In genomic region chr4:122900314-122900713, GRCh38 we compare ENCODE assay signal across 19 cellular contexts.
"Had no signal": no experiment of that assay in that cellular context is flagged by ENCODE, and none has a peak within 500 bp of the region (broad histone marks: within the 10 kb centered on the region; RNA-seq: fewer than 3 reads in every experiment).

No MANE protein-coding gene starts in this region.

- H3K4me1 ChIP-seq: body of pancreas, parathyroid adenoma, upper lobe of right lung had no signal

- H3K4me3 ChIP-seq: body of pancreas, right lobe of liver, upper lobe of right lung had no signal

- H3K27me3 ChIP-seq: body of pancreas, foreskin keratinocyte, neutrophil, right lobe of liver, upper lobe of right lung had no signal

- H3K27ac ChIP-seq: body of pancreas, foreskin keratinocyte, neutrophil, parathyroid adenoma, right lobe of liver, upper lobe of right lung, VCaP had no signal

- ATAC-seq: activated CD8-positive, alpha-beta memory T cell treated with anti-CD3 and anti-CD28 coated beads, Interleukin-2, amount 10 ng/mL, durations not matched to agents 7 days and 5 days; activated CD8-positive, alpha-beta T cell treated with anti-CD3 and anti-CD28 coated beads for 36 hours; activated naive CD8-positive, alpha-beta T cell treated with anti-CD3 and anti-CD28 coated beads, Interleukin-2, amount 50 U/mL, for 24 hours; body of pancreas; foreskin keratinocyte; left colon; right lobe of liver; upper lobe of right lung had no signal

- H3K9me3 ChIP-seq: body of pancreas, neutrophil, right lobe of liver, upper lobe of right lung had no signal

- DNase-seq: activated CD4-positive, alpha-beta T cell treated with anti-CD3 and anti-CD28 coated beads, Interleukin-2, amount 10 ng/mL, durations not matched to agents 7 days and 5 days; activated CD4-positive, CD25-positive, alpha-beta regulatory T cell treated with anti-CD3 and anti-CD28 coated beads, Interleukin-2, amount 50 U/mL, for 72 hours; activated CD8-positive, alpha-beta memory T cell treated with anti-CD3 and anti-CD28 coated beads, Interleukin-2, amount 10 ng/mL, durations not matched to agents 7 days and 5 days; activated CD8-positive, alpha-beta T cell treated with anti-CD3 and anti-CD28 coated beads for 36 hours; activated gamma-delta T cell; activated naive CD4-positive, alpha-beta T cell treated with anti-CD3 and anti-CD28 coated beads, Interleukin-2, amount 50 U/mL, for 16 hours; activated naive CD8-positive, alpha-beta T cell treated with anti-CD3 and anti-CD28 coated beads, Interleukin-2, amount 50 U/mL, for 24 hours; body of pancreas; effector CD4-positive, alpha-beta T cell; foreskin keratinocyte; left colon; right lobe of liver; stimulated activated CD4-positive, alpha-beta T cell treated with anti-CD3 and anti-CD28 coated beads, Interleukin-4, amount 100 ng/mL, for 1 hour; stimulated activated naive CD4-positive, alpha-beta T cell; upper lobe of right lung had no signal

- H3K36me3 ChIP-seq: neutrophil, right lobe of liver, upper lobe of right lung had no signal

- FAIRE-seq: endometrium had no signal
